In genomic region chrX:86021652-86022289, GRCh38 we compare ENCODE assay signal across 31 cellular contexts. TPM values are rescaled to one million over a fixed set of nuclear protein-coding genes. Genes with fewer than 3 reads are reported as not detected.
DNase-seq lines count a peak whose midpoint lies in the region; TF ChIP-seq lines count a peak whose summit lies in the region.
"Had no signal": no experiment of that assay in that cellular context is flagged by ENCODE, and none has a peak within 500 bp of the region (broad histone marks: within the 10 kb centered on the region; RNA-seq: fewer than 3 reads in every experiment).

No MANE protein-coding gene starts in this region.

- H3K4me1 ChIP-seq in Karpas-422 (ENCODE audit: low read length) = peaks cover 39% of the 10 kb centered on the region
- H3K4me1 ChIP-seq in SK-N-SH (ENCODE audit: control insufficient read depth in 1 of 2, insufficient read depth in 2 of 2, low read depth in 1 of 2, low read length in 1 of 2) = no peaks in the 10 kb centered on the region; a peak in 1 of 4 replicates
- H3K4me1 ChIP-seq: neural progenitor cell, SJSA1 had no signal

- TF ChIP-seq CTCF in SK-N-SH (IDR thresholded peaks at IDR 0.05) = no peak
- no peak for TF ChIP-seq CTCF in fibroblast of the aortic adventitia (IDR thresholded peaks at IDR 0.05; ENCODE audit: insufficient read depth, low read length)
- no peak for TF ChIP-seq CTCF in nephron progenitor cell (IDR thresholded peaks at IDR 0.05)

- H3K4me3 ChIP-seq in Karpas-422 (ENCODE audit: low read length) (no peak overlapping the region), SK-N-SH (ENCODE audit: low read depth in 2 of 2, low read length in 1 of 2) (no peak overlapping the region), fibroblast of the aortic adventitia (ENCODE audit: low read depth, low read length) (no peak overlapping the region)
- H3K4me3 ChIP-seq: dorsolateral prefrontal cortex, gastroesophageal sphincter, hepatocyte, neural progenitor cell, pancreas, SJSA1 had no signal

- H4K20me1 ChIP-seq in Karpas-422 (ENCODE audit: insufficient read depth, low read depth, low read length) (no peaks in the 10 kb centered on the region), SK-N-SH (ENCODE audit: insufficient read depth) (no peaks in the 10 kb centered on the region)

- no peaks in the 10 kb centered on the region for H3K27me3 Mint-ChIP-seq in nephron progenitor cell (ENCODE audit: low read depth, poor library complexity)
- H3K27me3 Mint-ChIP-seq in immature natural killer cell (ENCODE audit: low read depth in 3 of 3) = no peaks in the 10 kb centered on the region
- H3K27me3 Mint-ChIP-seq: activated CD4-positive, alpha-beta memory T cell treated with anti-CD3 and anti-CD28 coated beads for 36 hours had no signal

- H3K36me3 ChIP-seq in Karpas-422 (ENCODE audit: insufficient read depth, low read length) = peaks cover 38% of the 10 kb centered on the region
- peaks cover 15 to 28% of the 10 kb centered on the region in 2 experiments for H3K36me3 ChIP-seq in SK-N-SH (replicated peaks in 1 of 2; ENCODE audit: control insufficient read depth in 1 of 2, insufficient read depth in 2 of 2, low read length in 1 of 2)
- H3K36me3 ChIP-seq: brain microvascular endothelial cell, gastroesophageal sphincter, neural progenitor cell, pancreas, SJSA1 had no signal

- TF ChIP-seq EP300 in SK-N-SH (IDR thresholded peaks at IDR 0.05; ENCODE audit: borderline replicate concordance in 1 of 2, low read depth in 1 of 2, low read length in 1 of 2) = no peak

- POLR2A ChIA-PET in SK-N-SH (lab: Yijun Ruan, JAX) = no interaction called here

- peak; percentile 58 for DNase-seq in Karpas-422
- no peak for DNase-seq in SK-N-SH
- DNase-seq in fibroblast of the aortic adventitia (ENCODE audit: low read depth) = peak; percentile 3
- DNase-seq in nephron progenitor cell = no peak
- DNase-seq in immature natural killer cell = no peak
- no peak for DNase-seq in NCI-H2107 treated with DMSO at 0.1 percent for 48 hours (lab: John Stamatoyannopoulos, UW; ENCODE audit: unreplicated experiment)
- DNase-seq in activated naive CD4-positive, alpha-beta T cell treated with anti-CD3 and anti-CD28 coated beads, Interleukin-2, amount 50 U/mL, for 16 hours = no peak
- no peak for DNase-seq in SW480 (ENCODE audit: low spot score)
- DNase-seq: activated CD4-positive, alpha-beta memory T cell treated with anti-CD3 and anti-CD28 coated beads for 36 hours; activated CD4-positive, CD25-positive, alpha-beta regulatory T cell treated with anti-CD3 and anti-CD28 coated beads, Interleukin-2, amount 50 U/mL, for 72 hours; activated CD8-positive, alpha-beta memory T cell treated with anti-CD3 and anti-CD28 coated beads, Interleukin-2, amount 50 U/mL, for 4 hours; activated naive CD4-positive, alpha-beta T cell treated with anti-CD3 and anti-CD28 coated beads for 36 hours; amniotic stem cell; brain microvascular endothelial cell; cerebellar nuclear complex; DND-41; dorsolateral prefrontal cortex; GF-D8; left cardiac atrium; mesendoderm; NCI-H1105; NCI-H187; NCI-H526 treated with DMSO at 0.1 percent for 48 hours; pancreas; small intestine; stimulated activated naive CD4-positive, alpha-beta T cell had no signal

- H2AFZ ChIP-seq in Karpas-422 (ENCODE audit: low read length) = no peak overlapping the region
- no peak overlapping the region for H2AFZ ChIP-seq in SK-N-SH (ENCODE audit: low read depth)
- H2AFZ ChIP-seq: hepatocyte, neural progenitor cell had no signal

- H3K79me2 ChIP-seq in Karpas-422 (ENCODE audit: low read length) (peaks cover 56% of the 10 kb centered on the region), SK-N-SH (ENCODE audit: insufficient read depth) (peaks cover 4% of the 10 kb centered on the region; the same call in 1 of the 2 replicates)
- H3K79me2 ChIP-seq: hepatocyte had no signal

- CTCF ChIA-PET in SK-N-SH (lab: Yijun Ruan, JAX) = no interaction called here

- H3K4me1 Mint-ChIP-seq in nephron progenitor cell = no peaks in the 10 kb centered on the region
- H3K4me1 Mint-ChIP-seq in immature natural killer cell = no peaks in the 10 kb centered on the region
- H3K4me1 Mint-ChIP-seq: neural progenitor cell had no signal

- H3K27me3 ChIP-seq in Karpas-422 (ENCODE audit: low read length) (no peaks in the 10 kb centered on the region), SK-N-SH (ENCODE audit: insufficient read depth) (no peaks in the 10 kb centered on the region)
- H3K27me3 ChIP-seq: brain microvascular endothelial cell, gastroesophageal sphincter, hepatocyte, neural progenitor cell, pancreas, SJSA1 had no signal

- no peak for TF ChIP-seq RAD21 in SK-N-SH (IDR thresholded peaks at IDR 0.05; ENCODE audit: low read length)

- H3K9me3 ChIP-seq in Karpas-422 (ENCODE audit: low read length) = 0 out of 2 replicates have a peak, but pooled peaks cover 3% of the 10 kb centered on the region
- H3K9me3 ChIP-seq in SK-N-SH = no peaks in the 10 kb centered on the region
- H3K9me3 ChIP-seq: gastroesophageal sphincter, pancreas, SJSA1 had no signal

- H3K36me3 Mint-ChIP-seq in nephron progenitor cell (ENCODE audit: low read depth) = peaks cover 47% of the 10 kb centered on the region
- H3K36me3 Mint-ChIP-seq in immature natural killer cell = peaks cover 0 to 9% (median 8%) of the 10 kb centered on the region in 3 donors

- H3K27ac ChIP-seq in Karpas-422 (ENCODE audit: low read length) (peak overlapping the region; percentile 66), SK-N-SH (ENCODE audit: low read depth in 2 of 2, low read length in 1 of 2) (peak overlapping the region in 1 of 2 experiments; percentile 31; a peak in 1 of 4 replicates)
- H3K27ac ChIP-seq: brain microvascular endothelial cell, dorsolateral prefrontal cortex, gastroesophageal sphincter, hepatocyte, neural progenitor cell, pancreas, SJSA1 had no signal

- H3K9me2 ChIP-seq in Karpas-422 (replicated peaks; ENCODE audit: insufficient read depth, low read length) (no peaks in the 10 kb centered on the region), SK-N-SH (no peaks in the 10 kb centered on the region)

- H3K9me3 Mint-ChIP-seq in nephron progenitor cell = peaks cover 6% of the 10 kb centered on the region
- H3K9me3 Mint-ChIP-seq in immature natural killer cell = peaks cover 0 to 2% (median 0%) of the 10 kb centered on the region in 6 donors
- H3K9me3 Mint-ChIP-seq: activated CD4-positive, alpha-beta memory T cell treated with anti-CD3 and anti-CD28 coated beads for 36 hours; activated naive CD4-positive, alpha-beta T cell treated with anti-CD3 and anti-CD28 coated beads for 36 hours; neural progenitor cell had no signal

- no peak overlapping the region for H3K9ac ChIP-seq in Karpas-422 (ENCODE audit: low read length)
- H3K9ac ChIP-seq in SK-N-SH = no peak overlapping the region
- H3K9ac ChIP-seq: neural progenitor cell had no signal

- H3K4me2 ChIP-seq in Karpas-422 (ENCODE audit: low read depth, low read length, poor library complexity, severe bottlenecking) = peak overlapping the region; percentile 34
- H3K4me2 ChIP-seq in SK-N-SH = no peak overlapping the region
- H3K4me2 ChIP-seq: hepatocyte, neural progenitor cell had no signal

- H3K4me3 Mint-ChIP-seq in nephron progenitor cell (no peak overlapping the region), immature natural killer cell (no peak overlapping the region)
- H3K4me3 Mint-ChIP-seq: activated CD4-positive, alpha-beta memory T cell treated with anti-CD3 and anti-CD28 coated beads for 36 hours; activated naive CD4-positive, alpha-beta T cell treated with anti-CD3 and anti-CD28 coated beads for 36 hours; CD14-positive monocyte; neural progenitor cell had no signal

- no peaks in the 10 kb centered on the region for H3F3A ChIP-seq in SK-N-SH (replicated peaks; ENCODE audit: insufficient read depth)

- peak overlapping the region; percentile 5 for H3K27ac Mint-ChIP-seq in nephron progenitor cell
- H3K27ac Mint-ChIP-seq in immature natural killer cell = no peak overlapping the region
- H3K27ac Mint-ChIP-seq: activated CD4-positive, alpha-beta memory T cell treated with anti-CD3 and anti-CD28 coated beads for 36 hours; activated naive CD4-positive, alpha-beta T cell treated with anti-CD3 and anti-CD28 coated beads for 36 hours; neural progenitor cell had no signal

TF ChIP-seq in SK-N-SH, 30 proteins besides CTCF, POLR2A, EP300 and RAD21:
- TF ChIP-seq ZBTB33 (IDR thresholded peaks at IDR 0.05; ENCODE audit: borderline replicate concordance, low read depth) (no peak), TCF12 (IDR thresholded peaks at IDR 0.05) (peak; percentile 33; the same call in 1 of the 2 replicates)

RNA-seq across cellular contexts. Expression of gene CHM, which starts 25.6 kb away (rescaled TPM):
- 18.8 and 37.0 TPM in 2 replicates for total RNA-seq in Karpas-422 (2014; rRNA removed; shearing (Covaris generic); ENCODE audit: low replicate concordance)
- polyA plus RNA-seq in SK-N-SH (2012; rRNA removed) (12.8 and 19.9 TPM in 2 replicates), immature natural killer cell (1 to 10 TPM; 5.8 to 9.7 (median 5.9) TPM)
- polyA plus RNA-seq in SK-N-SH (2012; cell fraction: cytosol; rRNA removed) = 20.7 and 21.6 TPM in 2 replicates
- 10.9 and 21.7 TPM in 2 replicates for polyA plus RNA-seq in SK-N-SH (2012; cell fraction: nucleus; rRNA removed)
- 16.5 and 52.8 TPM in 2 replicates for total RNA-seq in fibroblast of the aortic adventitia (ENCODE audit: low replicate concordance)

Comparison
In these comparisons a context has a peak if more than half of its experiments do, and no peak if none do; other contexts are left out.
1. DNase-seq: peak in Karpas-422 (single experiment) and fibroblast of the aortic adventitia (single experiment); none in SK-N-SH (single experiment), nephron progenitor cell (single experiment), immature natural killer cell (0 of 3), NCI-H2107 treated with DMSO at 0.1 percent for 48 hours (single experiment), activated naive CD4-positive, alpha-beta T cell treated with anti-CD3 and anti-CD28 coated beads, Interleukin-2, amount 50 U/mL, for 16 hours (single experiment) and SW480 (single experiment).